Comparison of ENCODE assay signal across 25 cellular contexts in genomic region chr12:40298341-40298740, GRCh38.
DNase-seq lines count a peak whose midpoint lies in the region; ATAC-seq, FAIRE-seq and TF ChIP-seq lines count a peak whose summit lies in the region.
"Had no signal": no experiment of that assay in that cellular context is flagged by ENCODE, and none has a peak within 500 bp of the region (broad histone marks: within the 10 kb centered on the region; RNA-seq: fewer than 3 reads in every experiment).

No MANE protein-coding gene starts in this region.

- TF ChIP-seq RAD21 in HepG2 (CRISPR knock-in tag; IDR thresholded peaks at IDR 0.05) (no peak), K562 (CRISPR knock-in tag; conservative IDR thresholded peaks at IDR 0.05 in 1 of 2, IDR thresholded peaks at IDR 0.05 in 1 of 2) (no peak)

- no peak overlapping the region for H3K27ac Mint-ChIP-seq in activated T-cell treated with anti-CD3 and anti-CD28 coated beads, Interleukin-2, amount 50 U/mL, for 72 hours
- H3K27ac Mint-ChIP-seq: CD4-positive, alpha-beta memory T cell; CD4-positive, CD25-positive, alpha-beta regulatory T cell; CD8-positive, alpha-beta memory T cell had no signal

- no peaks in the 10 kb centered on the region for H3K27me3 Mint-ChIP-seq in activated T-cell treated with anti-CD3 and anti-CD28 coated beads, Interleukin-2, amount 50 U/mL, for 72 hours (ENCODE audit: low read depth)
- H3K27me3 Mint-ChIP-seq: CD4-positive, CD25-positive, alpha-beta regulatory T cell had no signal

- no peaks in the 10 kb centered on the region for H3K79me2 ChIP-seq in HepG2 (ENCODE audit: insufficient read depth, low read length)
- no peaks in the 10 kb centered on the region for H3K79me2 ChIP-seq in K562 (ENCODE audit: control insufficient read depth, insufficient read depth, low read length)

- peaks cover 0 to 2% of the 10 kb centered on the region in 2 donors for H3K9me3 Mint-ChIP-seq in activated T-cell treated with anti-CD3 and anti-CD28 coated beads, Interleukin-2, amount 50 U/mL, for 72 hours
- H3K9me3 Mint-ChIP-seq: CD14-positive monocyte; CD4-positive, alpha-beta memory T cell had no signal

- no peaks in the 10 kb centered on the region for H3K36me3 Mint-ChIP-seq in activated T-cell treated with anti-CD3 and anti-CD28 coated beads, Interleukin-2, amount 50 U/mL, for 72 hours (ENCODE audit: insufficient read depth in 2 of 2)
- H3K36me3 Mint-ChIP-seq: CD4-positive, alpha-beta memory T cell; CD4-positive, CD25-positive, alpha-beta regulatory T cell; CD8-positive, alpha-beta memory T cell had no signal

- H3K4me3 ChIP-seq in HepG2 (replicated peaks in 1 of 3; ENCODE audit: insufficient read depth in 1 of 3, low read depth in 2 of 3, low read length in 3 of 3) (no peak overlapping the region), right lobe of liver (no peak overlapping the region), K562 (no peak overlapping the region)
- H3K4me3 ChIP-seq: BLaER1, GM12878 had no signal

- no peaks in the 10 kb centered on the region for H3K9me1 ChIP-seq in K562 (ENCODE audit: control insufficient read depth, insufficient read depth, low read length)

- no peaks in the 10 kb centered on the region for H3K4me1 Mint-ChIP-seq in activated T-cell treated with anti-CD3 and anti-CD28 coated beads, Interleukin-2, amount 50 U/mL, for 72 hours (ENCODE audit: low read depth)
- H3K4me1 Mint-ChIP-seq: CD4-positive, alpha-beta memory T cell; CD4-positive, CD25-positive, alpha-beta regulatory T cell; CD8-positive, alpha-beta memory T cell had no signal

- TF ChIP-seq POLR2A in HepG2 (IDR thresholded peaks at IDR 0.05; ENCODE audit: insufficient read depth in 1 of 2, low read depth in 2 of 2, low read length in 2 of 2), result no peak
- no peak for TF ChIP-seq POLR2A in right lobe of liver (IDR thresholded peaks at IDR 0.05)
- TF ChIP-seq POLR2A in K562 (conservative IDR thresholded peaks at IDR 0.05), result no peak

- POLR2A ChIA-PET in HepG2 (lab: Yijun Ruan, JAX) (no interaction called here), K562 (lab: Yijun Ruan, JAX) (no interaction called here)

- FAIRE-seq in HepG2 (lab: Jason Lieb, UNC), result no peak
- no peak for FAIRE-seq in K562 (lab: Jason Lieb, UNC)
- FAIRE-seq: GM12878, GM12892, GM18507 had no signal

- intact Hi-C loops in HepG2 (cut with micrococcal nuclease; ENCODE audit: unreplicated experiment), result no loop called here
- intact Hi-C loops in right lobe of liver (cut with DNase I), result no loop called here
- intact Hi-C loops in K562 (cut with micrococcal nuclease), result no loop called here

- H3K9me3 ChIP-seq in HepG2 (ENCODE audit: low read length) (no peaks in the 10 kb centered on the region), right lobe of liver (no peaks in the 10 kb centered on the region), K562 (replicated peaks; ENCODE audit: control insufficient read depth, insufficient read depth, low read depth, low read length) (no peaks in the 10 kb centered on the region)
- H3K9me3 ChIP-seq: BE2C, BLaER1 had no signal

- H3K27ac ChIP-seq in HepG2 (ENCODE audit: extremely low read length, insufficient read depth, low read length) (no peak overlapping the region), right lobe of liver (no peak overlapping the region), K562 (ENCODE audit: extremely low read depth, low read depth, low read length) (no peak overlapping the region)
- H3K27ac ChIP-seq: 22Rv1, BLaER1 had no signal

- CTCF ChIA-PET in HepG2 (lab: Yijun Ruan, JAX; ENCODE audit: low intra/inter-chr PET ratio, low total read pairs) (no interaction called here), K562 (lab: Yijun Ruan, JAX; ENCODE audit: low intra/inter-chr PET ratio) (no interaction called here)

- H3K36me3 ChIP-seq in HepG2 (replicated peaks in 1 of 2; ENCODE audit: control insufficient read depth in 1 of 2, insufficient read depth in 2 of 2, low read length in 2 of 2), result no peaks in the 10 kb centered on the region
- H3K36me3 ChIP-seq in right lobe of liver, result peaks cover 0 to 3% (median 0%) of the 10 kb centered on the region in 4 donors
- H3K36me3 ChIP-seq in K562 (ENCODE audit: control insufficient read depth, insufficient read depth, low read length), result no peaks in the 10 kb centered on the region
- H3K36me3 ChIP-seq: BE2C, BLaER1 had no signal

- ATAC-seq in HepG2, result no peak
- ATAC-seq in right lobe of liver, result no peak
- ATAC-seq in K562, result no peak
- no peak for ATAC-seq in activated T-cell treated with anti-CD3 and anti-CD28 coated beads, Interleukin-2, amount 50 U/mL, for 72 hours (replicated peaks in 1 of 2)
- ATAC-seq: GM12878 had no signal

- TF ChIP-seq CTCF in HepG2 (CRISPR knock-in tag; IDR thresholded peaks at IDR 0.05) (no peak), right lobe of liver (IDR thresholded peaks at IDR 0.05) (no peak), K562 (IDR thresholded peaks at IDR 0.05 in 2 of 3, conservative IDR thresholded peaks at IDR 0.05 in 1 of 3; ENCODE audit: insufficient read depth in 2 of 3, low read depth in 1 of 3, low read length in 3 of 3) (no peak)

- WGBS in HepG2 (ENCODE audit: low lambda C conversion rate), result 46% methylated on average over 8 of the region's 8 CpGs
- WGBS in right lobe of liver (ENCODE audit: insufficient coverage, low coverage, low lambda C conversion rate, missing lambda C conversion rate), result 93% methylated on average over 8 of the region's 8 CpGs
- 6% methylated on average over 8 of the region's 8 CpGs for WGBS in K562 (ENCODE audit: insufficient coverage, low coverage, missing lambda C conversion rate)

- DNase-seq in HepG2 (ENCODE audit: low spot score), result no peak
- no peak for DNase-seq in right lobe of liver
- no peak for DNase-seq in K562 (ENCODE audit: extremely low read depth in 1 of 4, low spot score in 3 of 4)
- DNase-seq in activated T-cell treated with anti-CD3 and anti-CD28 coated beads, Interleukin-2, amount 50 U/mL, for 72 hours, result no peak
- DNase-seq in NCI-H345 treated with DMSO at 0.1 percent for 48 hours (lab: John Stamatoyannopoulos, UW; ENCODE audit: unreplicated experiment), result no peak
- DNase-seq: ACHN; BE2C; C1 segment of cervical spinal cord; CD4-positive, alpha-beta memory T cell; CD4-positive, CD25-positive, alpha-beta regulatory T cell; CD8-positive, alpha-beta memory T cell; COR-L47; DMS 273 treated with DMSO at 0.1 percent for 48 hours; DMS153; DMS53; DMS79; DND-41; EL; GDM1 had no signal

- H3K4me1 ChIP-seq in HepG2 (ENCODE audit: insufficient read depth, low read length) (no peaks in the 10 kb centered on the region), right lobe of liver (no peaks in the 10 kb centered on the region), K562 (replicated peaks in 1 of 2; ENCODE audit: control insufficient read depth in 2 of 2, insufficient read depth in 2 of 2, low read length in 2 of 2) (no peaks in the 10 kb centered on the region)
- H3K4me1 ChIP-seq: BE2C, BLaER1 had no signal

- in situ Hi-C loops in HepG2 (cut with HindIII; ENCODE audit: extremely low pct_ligation_motif_present, low pct_unique_long_range_greater_than_20kb), result no loop called here
- in situ Hi-C loops in K562 (cut with MboI), result no loop called here

- no peak overlapping the region for H2AFZ ChIP-seq in HepG2 (ENCODE audit: low read length)
- H2AFZ ChIP-seq in K562 (ENCODE audit: low read depth, low read length), result no peak overlapping the region

- H3K4me2 ChIP-seq in HepG2 (ENCODE audit: low read depth, low read length) (no peak overlapping the region), K562 (ENCODE audit: insufficient read depth, low read length) (no peak overlapping the region)
- H3K4me2 ChIP-seq: BLaER1 had no signal

- H4K20me1 ChIP-seq in HepG2 (ENCODE audit: insufficient read depth, low read length) (no peaks in the 10 kb centered on the region), K562 (replicated peaks; ENCODE audit: control insufficient read depth, insufficient read depth, low read length) (no peaks in the 10 kb centered on the region)
- H4K20me1 ChIP-seq: BLaER1 had no signal

- no peaks in the 10 kb centered on the region for H3K27me3 ChIP-seq in HepG2 (ENCODE audit: control insufficient read depth in 1 of 2, insufficient read depth in 2 of 2, low read length in 2 of 2)
- H3K27me3 ChIP-seq in right lobe of liver, result no peaks in the 10 kb centered on the region
- H3K27me3 ChIP-seq in K562 (ENCODE audit: control insufficient read depth in 2 of 2, insufficient read depth in 2 of 2, low read length in 2 of 2), result no peaks in the 10 kb centered on the region
- H3K27me3 ChIP-seq: BE2C, BLaER1 had no signal

- BruUV-seq in HepG2 (replicated peaks; lab: Mats Ljungman, UMichigan), result no TSS peak
- no TSS peak for BruUV-seq in K562 (replicated peaks; lab: Mats Ljungman, UMichigan)

- no peak overlapping the region for H3K9ac ChIP-seq in HepG2 (ENCODE audit: insufficient read depth, low read depth, low read length)
- no peak overlapping the region for H3K9ac ChIP-seq in K562 (ENCODE audit: insufficient read depth in 1 of 2, low read depth in 2 of 2, low read length in 2 of 2)
- H3K9ac ChIP-seq: BLaER1 had no signal

- no peak for TF ChIP-seq EP300 in HepG2 (IDR thresholded peaks at IDR 0.05; ENCODE audit: low read depth in 2 of 2, low read length in 2 of 2)
- TF ChIP-seq EP300 in HepG2 (CRISPR knock-in tag; IDR thresholded peaks at IDR 0.05; ENCODE audit: borderline replicate concordance), result no peak
- no peak for TF ChIP-seq EP300 in K562 (IDR thresholded peaks at IDR 0.05; ENCODE audit: low read length)

- H3K4me3 Mint-ChIP-seq in activated T-cell treated with anti-CD3 and anti-CD28 coated beads, Interleukin-2, amount 50 U/mL, for 72 hours, result no peak overlapping the region
- H3K4me3 Mint-ChIP-seq: CD14-positive monocyte; CD4-positive, alpha-beta memory T cell; CD4-positive, CD25-positive, alpha-beta regulatory T cell; CD8-positive, alpha-beta memory T cell had no signal

TF ChIP-seq in HepG2, 621 proteins besides CTCF, POLR2A, EP300 and RAD21 (continues in another document):
- TF ChIP-seq CHD4 (IDR thresholded peaks at IDR 0.05; ENCODE audit: borderline replicate concordance, low read length) (no peak), FOXO1 (CRISPR knock-in tag; IDR thresholded peaks at IDR 0.05) (no peak), TARDBP (CRISPR knock-in tag; IDR thresholded peaks at IDR 0.05) (no peak)
- TF ChIP-seq, protein P1, sequence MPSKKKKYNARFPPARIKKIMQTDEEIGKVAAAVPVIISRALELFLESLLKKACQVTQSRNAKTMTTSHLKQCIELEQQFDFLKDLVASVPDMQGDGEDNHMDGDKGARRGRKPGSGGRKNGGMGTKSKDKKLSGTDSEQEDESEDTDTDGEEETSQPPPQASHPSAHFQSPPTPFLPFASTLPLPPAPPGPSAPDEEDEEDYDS (CRISPR knock-in tag; IDR thresholded peaks at IDR 0.05), result no peak

TF ChIP-seq in K562, 482 proteins besides CTCF, POLR2A, EP300 and RAD21 (continues in another document):
- TF ChIP-seq TCF7 (IDR thresholded peaks at IDR 0.05; ENCODE audit: borderline replicate concordance), result no peak

Comparison
In these comparisons a context has a peak if more than half of its experiments do, and no peak if none do; other contexts are left out.
1. Of the 241 proteins assayed by ChIP-seq in both HepG2 and K562: peak only in HepG2: none; only in K562: none; in both: MAFF and MAFK; in neither: 239.